ENCODE assay signal across 23 cellular contexts in genomic region chr20:38008233-38008944, GRCh38. TPM values are rescaled to one million over a fixed set of nuclear protein-coding genes. Genes with fewer than 3 reads are reported as not detected.
A peak's percentile ranks its signal among the peaks of the same experiment; 100 is the strongest.
DNase-seq lines count a peak whose midpoint lies in the region; ATAC-seq, FAIRE-seq and TF ChIP-seq lines count a peak whose summit lies in the region.
"Had no signal": no experiment of that assay in that cellular context is flagged by ENCODE, and none has a peak within 500 bp of the region (broad histone marks: within the 10 kb centered on the region; RNA-seq: fewer than 3 reads in every experiment).

No MANE protein-coding gene starts in this region.

- CTCF ChIA-PET in activated CD4-positive, alpha-beta T cell treated with anti-CD3 and anti-CD28 coated beads for 36 hours (lab: Charles Lee): interaction anchor here (0.6 kb wide), 2 partner anchors 197 to 825 kb away, joined by 3 read pairs; no protein-coding TSS in a partner anchor
- CTCF ChIA-PET in K562 (lab: Yijun Ruan, JAX; ENCODE audit: low intra/inter-chr PET ratio): no interaction called here

- TF ChIP-seq CTCF in RWPE2 (IDR thresholded peaks at IDR 0.05; ENCODE audit: poor library complexity, severe bottlenecking) (no peak), K562 (IDR thresholded peaks at IDR 0.05 in 2 of 3, conservative IDR thresholded peaks at IDR 0.05 in 1 of 3; ENCODE audit: insufficient read depth in 2 of 3, low read depth in 1 of 3, low read length in 3 of 3) (no peak), mucosa of descending colon (IDR thresholded peaks at IDR 0.05) (no peak)

- H3K4me1 ChIP-seq in RWPE2 (ENCODE audit: insufficient read depth, poor library complexity, severe bottlenecking) (no peaks in the 10 kb centered on the region), K562 (replicated peaks in 1 of 2; ENCODE audit: control insufficient read depth in 2 of 2, insufficient read depth in 2 of 2, low read length in 2 of 2) (no peaks in the 10 kb centered on the region; a peak in 1 of 5 replicates), mucosa of descending colon (ENCODE audit: low read depth) (no peaks in the 10 kb centered on the region)
- H3K4me1 ChIP-seq: A549, Caco-2 had no signal

- TF ChIP-seq RAD21 in K562 (CRISPR knock-in tag; conservative IDR thresholded peaks at IDR 0.05 in 1 of 2, IDR thresholded peaks at IDR 0.05 in 1 of 2): no peak

- no peak for TF ChIP-seq EP300 in K562 (IDR thresholded peaks at IDR 0.05; ENCODE audit: low read length)

- H3K9me3 ChIP-seq in RWPE2 (ENCODE audit: severe bottlenecking) (no peaks in the 10 kb centered on the region), K562 (replicated peaks; ENCODE audit: control insufficient read depth, insufficient read depth, low read depth, low read length) (no peaks in the 10 kb centered on the region), mucosa of descending colon (no peaks in the 10 kb centered on the region)
- H3K9me3 ChIP-seq: A549, Caco-2 had no signal

- H3K79me2 ChIP-seq in K562 (ENCODE audit: control insufficient read depth, insufficient read depth, low read length): peaks cover 68% of the 10 kb centered on the region; the same call in 2 of the 3 replicates

- H3K9ac ChIP-seq in K562 (ENCODE audit: insufficient read depth in 1 of 2, low read depth in 2 of 2, low read length in 2 of 2): no peak overlapping the region

- no peaks in the 10 kb centered on the region for H3K27me3 Mint-ChIP-seq in activated CD4-positive, alpha-beta T cell treated with anti-CD3 and anti-CD28 coated beads for 36 hours
- H3K27me3 Mint-ChIP-seq: CD4-positive, alpha-beta T cell had no signal

- H3K4me2 ChIP-seq in K562 (ENCODE audit: insufficient read depth, low read length): no peak overlapping the region
- H3K4me2 ChIP-seq: A549 had no signal

- peaks cover 24% of the 10 kb centered on the region for H4K20me1 ChIP-seq in K562 (replicated peaks; ENCODE audit: control insufficient read depth, insufficient read depth, low read length)

- WGBS in K562 (ENCODE audit: insufficient coverage, low coverage, missing lambda C conversion rate): 82% methylated on average over 5 of the region's 5 CpGs

- DNase-seq in activated CD4-positive, alpha-beta T cell treated with anti-CD3 and anti-CD28 coated beads for 36 hours: no peak
- no peak for DNase-seq in activated CD4-positive, alpha-beta T cell treated with anti-CD3 and anti-CD28 coated beads for 4 hours
- DNase-seq in RWPE2 (ENCODE audit: low spot score) (no peak), K562 (ENCODE audit: extremely low read depth in 1 of 4, low spot score in 3 of 4) (no peak), mucosa of descending colon (no peak), cerebellum (ENCODE audit: low spot score) (no peak)
- DNase-seq: AML-193; Caco-2; CD4-positive, alpha-beta T cell; DMS153; DMS79; GDM1; GOT3; H7; IMR-90 had no signal

- ATAC-seq in activated CD4-positive, alpha-beta T cell treated with anti-CD3 and anti-CD28 coated beads for 36 hours: no peak
- peak; percentile 43; the same call in 2 of the 3 replicates for ATAC-seq in RWPE2 (ENCODE audit: low read depth)
- ATAC-seq in K562: no peak
- ATAC-seq in mucosa of descending colon: peak; percentile 57
- no peak for ATAC-seq in HG03108 (IDR thresholded peaks at IDR 0.05; ENCODE audit: unreplicated experiment)
- ATAC-seq in GM18907 (IDR thresholded peaks at IDR 0.05; ENCODE audit: unreplicated experiment): no peak
- ATAC-seq: A549, HCT116 had no signal

- H3K27me3 ChIP-seq in RWPE2 (ENCODE audit: insufficient read depth, poor library complexity, severe bottlenecking) (no peaks in the 10 kb centered on the region), K562 (ENCODE audit: control insufficient read depth in 2 of 2, insufficient read depth in 2 of 2, low read length in 2 of 2) (no peaks in the 10 kb centered on the region)

- H3K4me1 Mint-ChIP-seq in activated CD4-positive, alpha-beta T cell treated with anti-CD3 and anti-CD28 coated beads for 36 hours: peaks cover 26% of the 10 kb centered on the region

- in situ Hi-C loops in K562 (cut with MboI): no loop called here

- no peak for FAIRE-seq in K562 (lab: Jason Lieb, UNC)
- FAIRE-seq: A549, GM12892 had no signal

- TF ChIP-seq POLR2A in K562 (conservative IDR thresholded peaks at IDR 0.05): no peak

- peaks cover 58% of the 10 kb centered on the region for H3K36me3 Mint-ChIP-seq in activated CD4-positive, alpha-beta T cell treated with anti-CD3 and anti-CD28 coated beads for 36 hours (ENCODE audit: low read depth)

- H3K4me3 ChIP-seq in RWPE2 (ENCODE audit: severe bottlenecking): no peak overlapping the region
- H3K4me3 ChIP-seq in K562: no peak overlapping the region
- no peak overlapping the region for H3K4me3 ChIP-seq in mucosa of descending colon
- H3K4me3 ChIP-seq: A549 had no signal

- H3K36me3 ChIP-seq in RWPE2 (ENCODE audit: low read depth) (peaks cover 90% of the 10 kb centered on the region), K562 (ENCODE audit: control insufficient read depth, insufficient read depth, low read length) (peaks cover 89% of the 10 kb centered on the region), mucosa of descending colon (ENCODE audit: low read depth) (no peaks in the 10 kb centered on the region)

- BruUV-seq in K562 (replicated peaks; lab: Mats Ljungman, UMichigan): no TSS peak

- H3K9me1 ChIP-seq in K562 (ENCODE audit: control insufficient read depth, insufficient read depth, low read length): no peaks in the 10 kb centered on the region

- H3K27ac ChIP-seq in RWPE2 (ENCODE audit: poor library complexity, severe bottlenecking) (no peak overlapping the region), K562 (ENCODE audit: extremely low read depth, low read depth, low read length) (no peak overlapping the region)
- H3K27ac ChIP-seq: 22Rv1, A549, C4-2B, HL-60 had no signal

- H3K27ac Mint-ChIP-seq in activated CD4-positive, alpha-beta T cell treated with anti-CD3 and anti-CD28 coated beads for 36 hours: peak overlapping the region; percentile 62
- H3K27ac Mint-ChIP-seq: CD4-positive, alpha-beta T cell had no signal

- no peak overlapping the region for H3K4me3 Mint-ChIP-seq in activated CD4-positive, alpha-beta T cell treated with anti-CD3 and anti-CD28 coated beads for 36 hours
- H3K4me3 Mint-ChIP-seq: CD4-positive, alpha-beta T cell had no signal

- no peak overlapping the region for H2AFZ ChIP-seq in K562 (ENCODE audit: low read depth, low read length)

- intact Hi-C loops in activated CD4-positive, alpha-beta T cell treated with anti-CD3 and anti-CD28 coated beads for 36 hours (cut with DNase I, micrococcal nuclease): no loop called here
- intact Hi-C loops in K562 (cut with micrococcal nuclease): no loop called here
- intact Hi-C loops in mucosa of descending colon (cut with DNase I, micrococcal nuclease): no loop called here

- no peaks in the 10 kb centered on the region for H3K9me3 Mint-ChIP-seq in activated CD4-positive, alpha-beta T cell treated with anti-CD3 and anti-CD28 coated beads for 36 hours (ENCODE audit: low read depth)
- H3K9me3 Mint-ChIP-seq: CD4-positive, alpha-beta T cell had no signal

- POLR2A ChIA-PET in activated CD4-positive, alpha-beta T cell treated with anti-CD3 and anti-CD28 coated beads for 36 hours (lab: Charles Lee): interaction anchor here (0.8 kb wide), 1 partner anchor 25 kb away, joined by 3 read pairs; the partner anchor contains the start of genes RPRD1B and TTI1
- POLR2A ChIA-PET in K562 (lab: Yijun Ruan, JAX): interaction anchor here (1.2 to 2.2 kb wide), 3 partner anchors 9 to 34 kb away, joined by 3 to 11 read pairs (median 4); no protein-coding TSS in a partner anchor

RNA-seq across cellular contexts. Expression of gene TTI1, which starts 24.9 kb away (rescaled TPM):
- 10 to 100 TPM; 35.6 to 36.7 TPM for total RNA-seq in activated CD4-positive, alpha-beta T cell treated with anti-CD3 and anti-CD28 coated beads for 36 hours
- 58.0 and 101 TPM in 2 replicates for total RNA-seq in K562 (2011; cell fraction: chromatin; rRNA removed; ENCODE audit: low replicate concordance)
- 38.5 and 41.2 TPM in 2 replicates for total RNA-seq in K562 (2011; cell fraction: nucleolus; rRNA removed)
- 56.0 and 65.7 TPM in 2 replicates for total RNA-seq in K562 (2011; cell fraction: nucleoplasm; rRNA removed)
- total RNA-seq in K562 (2014; rRNA removed) (27.5 and 35.0 TPM in 2 replicates), K562 (2014; rRNA removed; fragmentation: Illumina TruSeq; extraction: Trizol) (47.8 and 48.8 TPM in 2 replicates), K562 (2015; rRNA removed; fragmentation: Illumina TruSeq; extraction: Trizol) (38.1 and 39.4 TPM in 2 replicates), K562 (2021) (44.5 and 45.8 TPM in 2 replicates), mucosa of descending colon (10 to 100 TPM; 13.4 to 16.4 (median 14.0) TPM), cerebellum (34.8 TPM)
- polyA plus RNA-seq in K562 (2011; rRNA removed) (47.2 and 55.1 TPM in 2 replicates), K562 (2014; fragmentation: Illumina TruSeq; extraction: Trizol) (43.1 and 47.5 TPM in 2 replicates), K562 (2014; fragmentation: Nextera tagmentation; extraction: Ambion mirVana) (10 to 100 TPM in 1 of 2 experiments, 1 to 10 TPM in 1; 9.8 to 23.5 TPM), K562 (2014; rRNA removed) (29.4 and 33.7 TPM in 2 replicates)
- polyA plus RNA-seq in K562 (2011; cell fraction: cytosol; rRNA removed): 35.5 and 44.3 TPM in 2 replicates
- polyA plus RNA-seq in K562 (2011; cell fraction: nucleus; rRNA removed): 34.9 and 43.0 TPM in 2 replicates
- polyA plus RNA-seq in K562 (2012): 31.4 and 37.6 TPM in 2 replicates
- 95.8 and 118 TPM in 2 replicates for polyA minus RNA-seq in K562 (2011; rRNA and poly(A)+ RNA removed)
- polyA minus RNA-seq in K562 (2011; cell fraction: cytosol; rRNA and poly(A)+ RNA removed): 32.4 and 42.9 TPM in 2 replicates
- polyA minus RNA-seq in K562 (2011; cell fraction: nucleus; rRNA and poly(A)+ RNA removed): 49.7 and 83.2 TPM in 2 replicates

RNA-seq across cellular contexts. Expression of gene RPRD1B, which starts 25.2 kb away (rescaled TPM):
- total RNA-seq in activated CD4-positive, alpha-beta T cell treated with anti-CD3 and anti-CD28 coated beads for 36 hours: 10 to 100 TPM; 29.9 to 36.4 TPM
- 55.4 and 146 TPM in 2 replicates for total RNA-seq in K562 (2011; cell fraction: chromatin; rRNA removed; ENCODE audit: low replicate concordance)
- total RNA-seq in K562 (2011; cell fraction: nucleolus; rRNA removed): 28.3 and 40.1 TPM in 2 replicates
- total RNA-seq in K562 (2011; cell fraction: nucleoplasm; rRNA removed): 75.1 and 120 TPM in 2 replicates
- total RNA-seq in K562 (2014; rRNA removed) (24.4 and 28.0 TPM in 2 replicates), K562 (2014; rRNA removed; fragmentation: Illumina TruSeq; extraction: Trizol) (21.8 and 24.4 TPM in 2 replicates), K562 (2015; rRNA removed; fragmentation: Illumina TruSeq; extraction: Trizol) (23.0 and 24.2 TPM in 2 replicates), K562 (2021) (34.8 and 36.9 TPM in 2 replicates), mucosa of descending colon (10 to 100 TPM; 28.2 to 36.3 (median 32.9) TPM), cerebellum (33.8 TPM)
- polyA plus RNA-seq in K562 (2011; rRNA removed) (29.5 and 39.2 TPM in 2 replicates), K562 (2014; fragmentation: Illumina TruSeq; extraction: Trizol) (30.5 and 43.0 TPM in 2 replicates), K562 (2014; fragmentation: Nextera tagmentation; extraction: Ambion mirVana) (1 to 10 TPM; 5.5 to 8.2 TPM), K562 (2014; rRNA removed) (30.4 and 35.4 TPM in 2 replicates)
- polyA plus RNA-seq in K562 (2011; cell fraction: cytosol; rRNA removed): 21.4 and 25.5 TPM in 2 replicates
- 27.3 and 36.1 TPM in 2 replicates for polyA plus RNA-seq in K562 (2011; cell fraction: nucleus; rRNA removed)
- 18.9 and 19.1 TPM in 2 replicates for polyA plus RNA-seq in K562 (2012)
- 39.0 and 39.6 TPM in 2 replicates for polyA minus RNA-seq in K562 (2011; rRNA and poly(A)+ RNA removed)
- polyA minus RNA-seq in K562 (2011; cell fraction: cytosol; rRNA and poly(A)+ RNA removed): 26.3 and 34.9 TPM in 2 replicates
- 40.5 and 59.6 TPM in 2 replicates for polyA minus RNA-seq in K562 (2011; cell fraction: nucleus; rRNA and poly(A)+ RNA removed)

Comparison
In these comparisons a context has a peak if more than half of its experiments do, and no peak if none do; other contexts are left out.
1. ATAC-seq: peak in RWPE2 (single experiment) and mucosa of descending colon (single experiment); none in activated CD4-positive, alpha-beta T cell treated with anti-CD3 and anti-CD28 coated beads for 36 hours (single experiment), K562 (single experiment), HG03108 (single experiment) and GM18907 (single experiment).